In the genomic region with DNA sequence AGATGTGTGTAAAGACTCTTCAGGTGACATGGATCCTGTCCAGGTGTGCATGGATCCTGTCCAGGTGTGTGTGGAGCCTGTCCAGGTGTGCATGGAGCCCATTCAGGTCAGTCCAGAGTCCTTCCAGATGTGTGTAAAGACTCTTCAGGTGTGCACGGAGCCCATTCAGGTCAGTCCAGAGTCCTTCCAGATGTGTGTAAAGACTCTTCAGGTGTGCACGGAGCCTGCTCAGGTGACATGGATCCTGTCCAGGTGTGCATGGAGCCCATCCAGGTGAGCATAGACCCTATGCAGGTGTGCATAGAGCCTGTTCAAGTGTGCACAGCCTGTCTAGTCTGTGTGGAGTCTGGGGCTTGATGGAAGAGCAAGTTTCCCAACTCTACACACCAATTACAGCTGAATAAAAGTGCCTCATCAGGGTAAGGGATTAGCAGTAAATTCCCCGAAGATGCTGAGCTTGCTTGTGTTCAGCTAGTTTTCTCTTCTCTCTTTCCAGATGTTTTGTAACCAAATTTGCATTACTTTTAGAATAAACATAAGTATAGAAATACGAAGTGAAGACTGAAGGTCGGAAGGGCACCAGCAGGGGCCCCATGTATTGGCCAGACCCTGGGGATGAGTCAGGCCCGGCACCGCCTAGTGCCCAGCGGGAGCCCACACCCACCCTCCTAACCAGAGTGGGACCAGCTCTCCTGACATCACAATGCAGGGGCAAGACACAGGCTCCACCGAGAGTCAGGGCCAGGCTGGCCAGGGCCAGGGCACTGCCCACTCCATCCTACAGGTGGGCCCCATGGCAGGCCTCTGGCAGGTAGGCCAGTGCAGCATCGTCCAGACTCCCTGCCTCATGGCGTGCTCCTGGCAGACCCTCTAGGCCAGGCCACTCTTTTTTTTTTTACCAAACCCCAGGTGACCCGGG, we compare ENCODE assay signal across 23 cellular contexts. TPM values are rescaled to one million over a fixed set of nuclear protein-coding genes. Genes with fewer than 3 reads are reported as not detected.
A peak's percentile ranks its signal among the peaks of the same experiment; 100 is the strongest.
DNase-seq lines count a peak whose midpoint lies in the region; ATAC-seq, FAIRE-seq and TF ChIP-seq lines count a peak whose summit lies in the region.
"Had no signal": no experiment of that assay in that cellular context is flagged by ENCODE, and none has a peak within 500 bp of the region (broad histone marks: within the 10 kb centered on the region; RNA-seq: fewer than 3 reads in every experiment).

No MANE protein-coding gene starts in this region.

- intact Hi-C loops in natural killer cell (cut with micrococcal nuclease) = no loop called here
- intact Hi-C loops in transverse colon (cut with DNase I; ENCODE audit: low total_unique reads) = no loop called here

- H3K27me3 ChIP-seq in upper lobe of left lung (no peaks in the 10 kb centered on the region), transverse colon (no peaks in the 10 kb centered on the region)
- H3K27me3 ChIP-seq: BLaER1, gastrocnemius medialis had no signal

- no peak overlapping the region for H3K27ac Mint-ChIP-seq in activated naive CD8-positive, alpha-beta T cell treated with anti-CD3 and anti-CD28 coated beads, Interleukin-2, amount 10 ng/mL, durations not matched to agents 7 days and 5 days
- H3K27ac Mint-ChIP-seq in activated naive CD8-positive, alpha-beta T cell treated with anti-CD3 and anti-CD28 coated beads, Interleukin-2, amount 50 U/mL, for 24 hours = no peak overlapping the region
- no peak overlapping the region for H3K27ac Mint-ChIP-seq in natural killer cell
- H3K27ac Mint-ChIP-seq: HFFc6, mesothelial cell of epicardium had no signal

- no peak for FAIRE-seq in GM19239 (lab: Jason Lieb, UNC)
- FAIRE-seq: A549, D721Med had no signal

- H3K9me3 ChIP-seq in upper lobe of left lung (no peaks in the 10 kb centered on the region), transverse colon (no peaks in the 10 kb centered on the region)
- H3K9me3 ChIP-seq: A549, BLaER1, breast epithelium, gastrocnemius medialis had no signal

- TF ChIP-seq CTCF in choroid plexus epithelial cell (conservative IDR thresholded peaks at IDR 0.05; ENCODE audit: low read depth, low read length) (no peak), natural killer cell (IDR thresholded peaks at IDR 0.05) (no peak), upper lobe of left lung (IDR thresholded peaks at IDR 0.05) (no peak), transverse colon (IDR thresholded peaks at IDR 0.05) (no peak)

- TF ChIP-seq EP300 in upper lobe of left lung (IDR thresholded peaks at IDR 0.05) (no peak), transverse colon (IDR thresholded peaks at IDR 0.05; ENCODE audit: low read depth) (no peak)

- H3K4me1 ChIP-seq in upper lobe of left lung (no peaks in the 10 kb centered on the region), transverse colon (peaks cover 0 to 4% (median 0%) of the 10 kb centered on the region in 4 donors)
- H3K4me1 ChIP-seq: A549, breast epithelium had no signal

- H3K9me3 Mint-ChIP-seq in activated naive CD8-positive, alpha-beta T cell treated with anti-CD3 and anti-CD28 coated beads, Interleukin-2, amount 10 ng/mL, durations not matched to agents 7 days and 5 days = no peaks in the 10 kb centered on the region
- no peaks in the 10 kb centered on the region for H3K9me3 Mint-ChIP-seq in activated naive CD8-positive, alpha-beta T cell treated with anti-CD3 and anti-CD28 coated beads, Interleukin-2, amount 50 U/mL, for 24 hours
- H3K9me3 Mint-ChIP-seq in natural killer cell = no peaks in the 10 kb centered on the region
- H3K9me3 Mint-ChIP-seq: HFFc6, mesothelial cell of epicardium had no signal

- H3K27ac ChIP-seq in upper lobe of left lung (no peak overlapping the region), transverse colon (no peak overlapping the region)
- H3K27ac ChIP-seq: BLaER1, breast epithelium, epithelial cell of prostate, gastrocnemius medialis had no signal

- H3K4me1 Mint-ChIP-seq in activated naive CD8-positive, alpha-beta T cell treated with anti-CD3 and anti-CD28 coated beads, Interleukin-2, amount 10 ng/mL, durations not matched to agents 7 days and 5 days = peaks cover 9% of the 10 kb centered on the region
- peaks cover 4% of the 10 kb centered on the region for H3K4me1 Mint-ChIP-seq in activated naive CD8-positive, alpha-beta T cell treated with anti-CD3 and anti-CD28 coated beads, Interleukin-2, amount 50 U/mL, for 24 hours
- H3K4me1 Mint-ChIP-seq in natural killer cell = peaks cover 7 to 9% of the 10 kb centered on the region in 2 donors

- no peak for TF ChIP-seq POLR2A in upper lobe of left lung (IDR thresholded peaks at IDR 0.05)
- no peak for TF ChIP-seq POLR2A in transverse colon (IDR thresholded peaks at IDR 0.05)

- no peaks in the 10 kb centered on the region for H3K36me3 Mint-ChIP-seq in activated naive CD8-positive, alpha-beta T cell treated with anti-CD3 and anti-CD28 coated beads, Interleukin-2, amount 10 ng/mL, durations not matched to agents 7 days and 5 days
- H3K36me3 Mint-ChIP-seq in activated naive CD8-positive, alpha-beta T cell treated with anti-CD3 and anti-CD28 coated beads, Interleukin-2, amount 50 U/mL, for 24 hours (ENCODE audit: low read depth) = no peaks in the 10 kb centered on the region
- H3K36me3 Mint-ChIP-seq in natural killer cell = no peaks in the 10 kb centered on the region
- H3K36me3 Mint-ChIP-seq: mesothelial cell of epicardium had no signal

- POLR2A ChIA-PET in activated naive CD8-positive, alpha-beta T cell treated with anti-CD3 and anti-CD28 coated beads, Interleukin-2, amount 10 ng/mL, durations not matched to agents 7 days and 5 days (lab: Charles Lee) = no interaction called here

- DNase-seq in activated naive CD8-positive, alpha-beta T cell treated with anti-CD3 and anti-CD28 coated beads, Interleukin-2, amount 10 ng/mL, durations not matched to agents 7 days and 5 days = peak; percentile 24
- DNase-seq in activated naive CD8-positive, alpha-beta T cell treated with anti-CD3 and anti-CD28 coated beads, Interleukin-2, amount 50 U/mL, for 24 hours = no peak
- DNase-seq in choroid plexus epithelial cell (ENCODE audit: low read depth) (peak; percentile 66), natural killer cell (peak; percentile 7), upper lobe of left lung (peak; percentile 17 to 69), transverse colon (no peak), GM19239 (ENCODE audit: insufficient read length, low spot score) (no peak)
- DNase-seq: activated CD4-positive, alpha-beta T cell treated with anti-CD3 and anti-CD28 coated beads for 4 hours; dermis blood vessel endothelial cell; gastrocnemius medialis; HFFc6; IMR-90; kidney glomerular epithelial cell; NCI-H146; NCI-H774; stimulated activated CD4-positive, alpha-beta T cell treated with anti-CD3 and anti-CD28 coated beads, Interleukin-4, amount 100 ng/mL, for 4 hours had no signal

- no peak overlapping the region for H3K4me3 ChIP-seq in choroid plexus epithelial cell (ENCODE audit: low read depth, low read length)
- H3K4me3 ChIP-seq in upper lobe of left lung = no peak overlapping the region
- H3K4me3 ChIP-seq in transverse colon = no peak overlapping the region
- H3K4me3 ChIP-seq: A549, BLaER1, breast epithelium, gastrocnemius medialis had no signal

- H3K36me3 ChIP-seq in upper lobe of left lung (no peaks in the 10 kb centered on the region), transverse colon (no peaks in the 10 kb centered on the region)
- H3K36me3 ChIP-seq: BLaER1, breast epithelium, gastrocnemius medialis had no signal

- H3K4me3 Mint-ChIP-seq in activated naive CD8-positive, alpha-beta T cell treated with anti-CD3 and anti-CD28 coated beads, Interleukin-2, amount 10 ng/mL, durations not matched to agents 7 days and 5 days = no peak overlapping the region
- H3K4me3 Mint-ChIP-seq in activated naive CD8-positive, alpha-beta T cell treated with anti-CD3 and anti-CD28 coated beads, Interleukin-2, amount 50 U/mL, for 24 hours = no peak overlapping the region
- H3K4me3 Mint-ChIP-seq in natural killer cell = no peak overlapping the region
- H3K4me3 Mint-ChIP-seq: HFFc6, mesothelial cell of epicardium had no signal

- in situ Hi-C loops in transverse colon (cut with MboI; ENCODE audit: low pct_ligation_motif_present in 1 of 4, low pct_unique_long_range_greater_than_20kb in 1 of 4, low sequenced_read_pairs in 3 of 4) = no loop called here

- WGBS in upper lobe of left lung, 2 donors = 85% methylated on average over 11 of the region's 12 CpGs
- WGBS in transverse colon (ENCODE audit: low coverage in 1 of 2), 2 donors = 70 to 74% methylated on average over 4 to 12 of the region's 12 CpGs

- H3K27me3 Mint-ChIP-seq in activated naive CD8-positive, alpha-beta T cell treated with anti-CD3 and anti-CD28 coated beads, Interleukin-2, amount 10 ng/mL, durations not matched to agents 7 days and 5 days = no peaks in the 10 kb centered on the region
- no peaks in the 10 kb centered on the region for H3K27me3 Mint-ChIP-seq in activated naive CD8-positive, alpha-beta T cell treated with anti-CD3 and anti-CD28 coated beads, Interleukin-2, amount 50 U/mL, for 24 hours
- no peaks in the 10 kb centered on the region for H3K27me3 Mint-ChIP-seq in natural killer cell (ENCODE audit: low read depth in 2 of 2)

- ATAC-seq in activated naive CD8-positive, alpha-beta T cell treated with anti-CD3 and anti-CD28 coated beads, Interleukin-2, amount 10 ng/mL, durations not matched to agents 7 days and 5 days (ENCODE audit: low read depth) = no peak
- ATAC-seq in activated naive CD8-positive, alpha-beta T cell treated with anti-CD3 and anti-CD28 coated beads, Interleukin-2, amount 50 U/mL, for 24 hours = no peak
- ATAC-seq in natural killer cell (no peak), upper lobe of left lung (ENCODE audit: low FRiP score in 2 of 2) (no peak), GM21390 (IDR thresholded peaks at IDR 0.05; ENCODE audit: unreplicated experiment) (no peak)
- ATAC-seq: A549, gastrocnemius medialis had no signal

RNA-seq across cellular contexts. Expression of a gene that starts 38.6 kb away (rescaled TPM):
- total RNA-seq in activated naive CD8-positive, alpha-beta T cell treated with anti-CD3 and anti-CD28 coated beads, Interleukin-2, amount 10 ng/mL, durations not matched to agents 7 days and 5 days = 1 to 10 TPM; 3.4 to 4.7 TPM
- total RNA-seq in natural killer cell = 1 to 10 TPM in 1 of 3 donors, under 1 TPM in 2; 0.79 to 1.4 (median 0.94) TPM
- total RNA-seq in upper lobe of left lung = 10 to 100 TPM; 16.8 to 45.5 (median 33.2) TPM
- 10 to 100 TPM; 10.4 to 31.8 (median 18.0) TPM for total RNA-seq in transverse colon

Comparison
In these comparisons a context has a peak if more than half of its experiments do, and no peak if none do; other contexts are left out.
1. DNase-seq: peak in activated naive CD8-positive, alpha-beta T cell treated with anti-CD3 and anti-CD28 coated beads, Interleukin-2, amount 10 ng/mL, durations not matched to agents 7 days and 5 days (single experiment), choroid plexus epithelial cell (single experiment), natural killer cell (single experiment) and upper lobe of left lung (2 of 2); none in activated naive CD8-positive, alpha-beta T cell treated with anti-CD3 and anti-CD28 coated beads, Interleukin-2, amount 50 U/mL, for 24 hours (single experiment), transverse colon (single experiment) and GM19239 (single experiment).